1 cellular context compared by ENCODE assay signal in genomic region chr20:23548408-23548807, GRCh38.
TF ChIP-seq lines count a peak whose summit lies in the region.

No MANE protein-coding gene starts in this region.

TF ChIP-seq in H1, 55 proteins besides CTCF, POLR2A, EP300 and RAD21:
- TF ChIP-seq MAX (IDR thresholded peaks at IDR 0.05) (no peak), GABPA (IDR thresholded peaks at IDR 0.05; ENCODE audit: borderline replicate concordance, insufficient read depth, low read length) (no peak), FOSL1 (IDR thresholded peaks at IDR 0.05; ENCODE audit: insufficient read depth, low read depth, low read length) (no peak), CEBPB (IDR thresholded peaks at IDR 0.05; ENCODE audit: low read depth, low read length) (no peak), JUND (IDR thresholded peaks at IDR 0.05; ENCODE audit: low read length) (no peak), SUZ12 (IDR thresholded peaks at IDR 0.05; ENCODE audit: low read length) (no peak), BCL11A (IDR thresholded peaks at IDR 0.05; ENCODE audit: low read depth in 2 of 2, low read length in 2 of 2) (no peak), CHD2 (IDR thresholded peaks at IDR 0.05; ENCODE audit: low read length) (no peak), CHD7 (IDR thresholded peaks at IDR 0.05; ENCODE audit: insufficient replicate concordance, low read length) (no peak), SP2 (IDR thresholded peaks at IDR 0.05; ENCODE audit: low read length) (no peak), BACH1 (IDR thresholded peaks at IDR 0.05; ENCODE audit: low read length) (no peak), TBP (IDR thresholded peaks at IDR 0.05; ENCODE audit: low read depth, low read length) (no peak), SAP30 (IDR thresholded peaks at IDR 0.05; ENCODE audit: insufficient read depth, insufficient replicate concordance, low read length) (no peak), GTF2F1 (IDR thresholded peaks at IDR 0.05; ENCODE audit: borderline replicate concordance, low read depth, low read length) (no peak)
